Comparison of ENCODE assay signal across 22 cellular contexts in genomic region chr5:175685701-175686350, GRCh38. TPM values are rescaled to one million over a fixed set of nuclear protein-coding genes. Genes with fewer than 3 reads are reported as not detected.
A peak's percentile ranks its signal among the peaks of the same experiment; 100 is the strongest.
DNase-seq lines count a peak whose midpoint lies in the region; ATAC-seq, FAIRE-seq and TF ChIP-seq lines count a peak whose summit lies in the region.
"Had no signal": no experiment of that assay in that cellular context is flagged by ENCODE, and none has a peak within 500 bp of the region (broad histone marks: within the 10 kb centered on the region; RNA-seq: fewer than 3 reads in every experiment).

No MANE protein-coding gene starts in this region.

- H3K9ac ChIP-seq in IMR-90 (ENCODE audit: low read depth, low read length) (no peak overlapping the region), neuronal stem cell (ENCODE audit: low read depth, low read length, poor library complexity) (no peak overlapping the region)
- H3K9ac ChIP-seq: KMS-11 had no signal

- DNase-seq in A549 (ENCODE audit: low read depth in 1 of 2, low spot score in 1 of 2) (no peak), IMR-90 (no peak), neuronal stem cell (ENCODE audit: low spot score) (no peak), RWPE1 (ENCODE audit: low spot score) (no peak), ureter (ENCODE audit: low spot score) (no peak)
- DNase-seq: CD4-positive, alpha-beta memory T cell; DMS153; NCI-H1105; NCI-H146; NCI-H2029; NCI-H226; NCI-H524; NCI-H82 had no signal

- TF ChIP-seq EP300 in A549 (IDR thresholded peaks at IDR 0.05), result no peak

- H3K18ac ChIP-seq in IMR-90 (ENCODE audit: low read depth, low read length) (no peak overlapping the region), neuronal stem cell (ENCODE audit: low read length) (peak overlapping the region; percentile 3)

- TF ChIP-seq CTCF in A549 (IDR thresholded peaks at IDR 0.05) (no peak), IMR-90 (conservative IDR thresholded peaks at IDR 0.05; ENCODE audit: low read depth, low read length) (no peak), RWPE1 (conservative IDR thresholded peaks at IDR 0.05; ENCODE audit: low read depth) (no peak)

- no peak for FAIRE-seq in A549 (lab: Jason Lieb, UNC)
- FAIRE-seq: GM12891, GM19239 had no signal

- intact Hi-C loops in IMR-90 (cut with micrococcal nuclease), result loop anchor here (1.0 kb wide), 1 partner anchor 23 kb away; no protein-coding TSS in a partner anchor

- H2BK15ac ChIP-seq in IMR-90 (ENCODE audit: low read depth, low read length) (no peak overlapping the region), neuronal stem cell (ENCODE audit: low read length) (no peak overlapping the region)

- H3K4me1 ChIP-seq in A549 (no peaks in the 10 kb centered on the region), IMR-90 (ENCODE audit: control insufficient read depth, insufficient read depth, low read length) (no peaks in the 10 kb centered on the region), neuronal stem cell (ENCODE audit: control insufficient read depth in 2 of 2, insufficient read depth in 1 of 2, low read depth in 1 of 2, low read length in 2 of 2) (peaks cover 0 to 5% of the 10 kb centered on the region in 2 donors)

- WGBS in A549 (ENCODE audit: missing lambda C conversion rate), result 80% methylated on average over 12 of the region's 12 CpGs
- 90% methylated on average over 2 of the region's 12 CpGs; no CpG with 5 or more reads in 1 of the 2 experiments for WGBS in IMR-90 (ENCODE audit: extremely low coverage in 2 of 2, insufficient read length in 1 of 2), 2 experiments
- no CpG with 5 or more reads among the region's 12 CpGs for WGBS in neuronal stem cell (ENCODE audit: extremely low coverage in 2 of 2, insufficient read length in 2 of 2, insufficient replicate concordance in 1 of 2), 2 donors

- H2AK5ac ChIP-seq in IMR-90 (ENCODE audit: low read depth, low read length) (no peak overlapping the region), neuronal stem cell (ENCODE audit: low read depth, low read length) (no peak overlapping the region)

- H2AFZ ChIP-seq in IMR-90 (replicated peaks; ENCODE audit: low read length, poor library complexity) (no peak overlapping the region), neuronal stem cell (ENCODE audit: low read length) (no peak overlapping the region)

- dilution Hi-C loops in IMR-90 (cut with HindIII; ENCODE audit: low sequenced_read_pairs, unreplicated experiment), result no loop called here

- no peak overlapping the region for H2BK20ac ChIP-seq in IMR-90 (ENCODE audit: low read depth, low read length)

- in situ Hi-C loops in IMR-90 (cut with MboI; ENCODE audit: low sequenced_read_pairs), result no loop called here

- H2BK5ac ChIP-seq in IMR-90 (ENCODE audit: low read depth, low read length, poor library complexity, severe bottlenecking) (no peak overlapping the region), neuronal stem cell (ENCODE audit: low read length) (no peak overlapping the region)

- POLR2A ChIA-PET in A549 (lab: Yijun Ruan, JAX), result no interaction called here
- POLR2A ChIA-PET in IMR-90 (lab: Charles Lee; ENCODE audit: unreplicated experiment), result no interaction called here
- POLR2A ChIA-PET in RWPE1 (lab: Yijun Ruan, JAX; ENCODE audit: low non-redundant PET), result no interaction called here

- H3K4ac ChIP-seq in IMR-90 (ENCODE audit: low read depth, low read length), result no peak overlapping the region
- H3K4ac ChIP-seq in neuronal stem cell (ENCODE audit: low read length), result no peak overlapping the region

- no peaks in the 10 kb centered on the region for H4K20me1 ChIP-seq in IMR-90 (ENCODE audit: insufficient read depth, low read length)

- H3K56ac ChIP-seq in IMR-90 (ENCODE audit: extremely low read depth, insufficient read depth, low read length), result no peak overlapping the region

- H3K4me3 ChIP-seq in A549, result no peak overlapping the region
- H3K4me3 ChIP-seq in IMR-90 (ENCODE audit: insufficient read depth, low read depth, low read length), result no peak overlapping the region
- no peak overlapping the region for H3K4me3 ChIP-seq in neuronal stem cell (ENCODE audit: low read length in 2 of 2)

- no peak for TF ChIP-seq RAD21 in A549 (conservative IDR thresholded peaks at IDR 0.05 in 1 of 2, IDR thresholded peaks at IDR 0.05 in 1 of 2)
- TF ChIP-seq RAD21 in IMR-90 (IDR thresholded peaks at IDR 0.05; ENCODE audit: low read length), result no peak

- no peak overlapping the region for H2AK9ac ChIP-seq in IMR-90 (replicated peaks; ENCODE audit: low read depth, low read length, poor library complexity)

- H3K79me1 ChIP-seq in IMR-90 (ENCODE audit: low read depth in 1 of 2, low read length in 2 of 2) (no peaks in the 10 kb centered on the region), neuronal stem cell (ENCODE audit: low read depth, low read length) (no peaks in the 10 kb centered on the region)

- TF ChIP-seq POLR2A in A549 (IDR thresholded peaks at IDR 0.05; ENCODE audit: low read length), result no peak
- no peak for TF ChIP-seq POLR2A in IMR-90 (IDR thresholded peaks at IDR 0.05; ENCODE audit: low read depth, low read length)

- H2BK12ac ChIP-seq in neuronal stem cell (ENCODE audit: low read length), result no peak overlapping the region

- no TSS peak for BruUV-seq in IMR-90 (replicated peaks; lab: Mats Ljungman, UMichigan)

- no peak overlapping the region for H4K8ac ChIP-seq in IMR-90 (ENCODE audit: low read depth in 2 of 2, low read length in 2 of 2)
- no peak overlapping the region for H4K8ac ChIP-seq in neuronal stem cell (ENCODE audit: low read depth, low read length)

- H3K36me3 ChIP-seq in IMR-90 (ENCODE audit: control insufficient read depth, insufficient read depth, low read length) (no peaks in the 10 kb centered on the region), neuronal stem cell (replicated peaks in 1 of 2; ENCODE audit: control insufficient read depth in 2 of 2, insufficient read depth in 2 of 2, low read length in 2 of 2) (no peaks in the 10 kb centered on the region)

- H3K27me3 ChIP-seq in IMR-90 (ENCODE audit: control insufficient read depth, insufficient read depth, low read length) (no peaks in the 10 kb centered on the region), neuronal stem cell (ENCODE audit: control insufficient read depth in 3 of 3, insufficient read depth in 3 of 3, low read depth in 1 of 3, low read length in 3 of 3) (peaks cover 0 to 16% (median 0%) of the 10 kb centered on the region in 3 experiments)

- ATAC-seq in A549 (no peak), IMR-90 (ENCODE audit: low read depth) (no peak), HG03280 (IDR thresholded peaks at IDR 0.05; ENCODE audit: unreplicated experiment) (no peak), GM18511 (IDR thresholded peaks at IDR 0.05; ENCODE audit: unreplicated experiment) (no peak)
- ATAC-seq: Panc1 had no signal

- CTCF ChIA-PET in A549 (lab: Yijun Ruan, JAX), result interaction anchor here (1.5 kb wide), 1 partner anchor 12 kb away, joined by 4 read pairs; no protein-coding TSS in a partner anchor
- CTCF ChIA-PET in IMR-90 (lab: Yijun Ruan, JAX), result no interaction called here
- CTCF ChIA-PET in RWPE1 (lab: Yijun Ruan, JAX), result no interaction called here

- no peak overlapping the region for H3K27ac ChIP-seq in A549
- H3K27ac ChIP-seq in IMR-90 (ENCODE audit: insufficient read depth, low read length), result no peak overlapping the region
- peak overlapping the region; percentile 29 for H3K27ac ChIP-seq in cingulate gyrus (ENCODE audit: low read depth, low read length)
- no peak overlapping the region for H3K27ac ChIP-seq in neuronal stem cell (replicated peaks; ENCODE audit: low read length)
- H3K27ac ChIP-seq in RWPE1, result no peak overlapping the region
- H3K27ac ChIP-seq: KMS-11 had no signal

- no peaks in the 10 kb centered on the region for H3K9me1 ChIP-seq in IMR-90 (ENCODE audit: insufficient read depth, low read length)

- no peak overlapping the region for H3K4me2 ChIP-seq in A549
- no peak overlapping the region for H3K4me2 ChIP-seq in IMR-90 (ENCODE audit: low read depth, low read length)
- H3K4me2 ChIP-seq in neuronal stem cell (ENCODE audit: insufficient read depth, low read length, poor library complexity, severe bottlenecking), result no peak overlapping the region
- H3K4me2 ChIP-seq: KMS-11 had no signal

- no peaks in the 10 kb centered on the region for H3K9me3 ChIP-seq in A549
- peaks cover 10% of the 10 kb centered on the region for H3K9me3 ChIP-seq in IMR-90 (ENCODE audit: control insufficient read depth, insufficient read depth, low read length)
- H3K9me3 ChIP-seq in neuronal stem cell (replicated peaks in 1 of 2; ENCODE audit: control insufficient read depth in 2 of 2, insufficient read depth in 1 of 2, low read depth in 1 of 2, low read length in 2 of 2), result no peaks in the 10 kb centered on the region

- H3K14ac ChIP-seq in IMR-90 (replicated peaks; ENCODE audit: low read depth, low read length) (no peak overlapping the region), neuronal stem cell (ENCODE audit: low read length) (no peak overlapping the region)

- H4K5ac ChIP-seq in IMR-90 (ENCODE audit: low read depth, low read length), result no peak overlapping the region

- H2BK120ac ChIP-seq in IMR-90 (ENCODE audit: low read depth, low read length) (no peak overlapping the region), neuronal stem cell (ENCODE audit: low read depth, low read length) (no peak overlapping the region)

- no peak overlapping the region for H3K23ac ChIP-seq in IMR-90 (ENCODE audit: low read depth, low read length)
- peak overlapping the region; percentile 83 for H3K23ac ChIP-seq in neuronal stem cell (ENCODE audit: low read depth, low read length, poor library complexity)

- H4K91ac ChIP-seq in IMR-90 (ENCODE audit: insufficient read depth, low read depth, low read length), result no peak overlapping the region
- no peak overlapping the region for H4K91ac ChIP-seq in neuronal stem cell (ENCODE audit: low read depth, low read length, poor library complexity)

TF ChIP-seq in A549, 52 proteins besides CTCF, POLR2A, EP300 and RAD21:
- TF ChIP-seq CEBPB (IDR thresholded peaks at IDR 0.05) (peak; percentile 58 to 62; a peak in 3 of 4 replicates), SREBF2 (IDR thresholded peaks at IDR 0.05) (no peak), JUN (IDR thresholded peaks at IDR 0.05) (no peak)

TF ChIP-seq in IMR-90, 13 proteins besides CTCF, POLR2A, EP300 and RAD21 (continues in another document):
- TF ChIP-seq MAFK (IDR thresholded peaks at IDR 0.05; ENCODE audit: low read depth, low read length) (no peak), MXI1 (IDR thresholded peaks at IDR 0.05; ENCODE audit: borderline replicate concordance, low read depth, low read length) (no peak), CEBPB (IDR thresholded peaks at IDR 0.05; ENCODE audit: low read depth, low read length) (peak; percentile 52), FOS (IDR thresholded peaks at IDR 0.05; ENCODE audit: low read depth, low read length) (no peak)

RNA-seq across cellular contexts. Expression of gene HRH2, which starts 28.0 kb away (rescaled TPM):
- polyA plus RNA-seq in A549 (2011; rRNA removed), result 0.62 and 0.93 TPM in 2 replicates
- 0.61 and 0.71 TPM in 2 replicates for polyA plus RNA-seq in A549 (2012; cell fraction: cytosol; rRNA removed)
- 0.45 and 0.71 TPM in 2 replicates for polyA plus RNA-seq in A549 (2012; cell fraction: nucleus; rRNA removed)
- 0.54 to 0.87 TPM (median 0.58 TPM) in 3 replicates for polyA plus RNA-seq in A549 (2017; fragmentation: RNase III; extraction: RNeasy Plus Mini Kit Qiagen cat#74134 plus additional on column Dnase treatment)
- polyA minus RNA-seq in A549 (2011; rRNA and poly(A)+ RNA removed), result 1.8 and 1.9 TPM in 2 replicates
- not detected in 2 replicates for total RNA-seq in IMR-90 (2012; rRNA removed)
- not detected in 2 replicates for polyA plus RNA-seq in IMR-90 (2012; rRNA removed)
- polyA plus RNA-seq in IMR-90 (2012; cell fraction: cytosol; rRNA removed), result not detected in 2 replicates
- polyA plus RNA-seq in IMR-90 (2012; cell fraction: nucleus; rRNA removed; ENCODE audit: low replicate concordance), result not detected in 2 replicates
- polyA plus RNA-seq in neuronal stem cell (2013, experiment 1 of 2), result 0.59 TPM
- polyA plus RNA-seq in neuronal stem cell (2013, experiment 2 of 2), result 0.62 TPM
- 5.7 TPM for total RNA-seq in ureter
- total RNA-seq: G401 had no signal
- polyA plus RNA-seq: BJ had no signal
